17 cellular contexts compared by ENCODE assay signal in the genomic region with DNA sequence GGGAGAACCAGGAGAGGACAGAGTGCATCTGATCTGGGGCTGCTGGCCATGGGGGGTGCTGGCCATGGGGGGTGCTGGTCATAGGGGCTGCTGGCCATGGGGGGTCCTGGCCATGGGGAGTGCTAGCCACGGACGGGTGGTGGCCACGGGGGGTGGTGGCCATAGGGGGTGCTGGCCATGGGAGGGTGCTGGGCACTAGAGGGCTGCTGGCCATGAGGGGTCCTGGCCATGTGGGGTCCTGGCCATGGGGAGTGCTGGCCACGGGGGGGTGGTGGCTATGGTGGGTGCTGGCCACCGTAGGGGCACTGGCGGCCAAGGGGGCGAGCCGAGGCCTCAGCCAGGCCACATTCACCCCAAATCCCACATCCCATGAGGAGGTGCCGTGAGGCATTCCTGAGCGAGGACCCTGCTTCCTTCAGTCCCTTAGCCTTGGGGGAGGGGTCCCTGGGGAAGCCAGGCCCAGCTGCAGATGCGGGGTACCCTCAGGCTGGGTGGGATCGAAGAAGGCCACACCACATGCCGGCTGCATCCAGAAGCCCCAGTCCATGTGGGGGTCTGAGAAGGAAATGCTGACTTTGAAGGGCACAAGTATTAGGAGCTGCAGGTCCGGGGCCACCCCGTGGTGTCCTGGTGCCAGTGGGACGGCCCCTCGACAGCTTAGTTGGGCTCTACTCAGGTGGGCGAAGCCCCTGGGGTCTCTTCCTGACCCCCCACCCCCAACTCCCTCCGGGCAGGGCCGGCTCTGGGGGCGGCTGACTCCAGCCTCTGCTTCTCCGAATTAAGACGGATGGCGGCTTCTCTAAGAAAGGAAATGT.
A peak's percentile ranks its signal among the peaks of the same experiment; 100 is the strongest.
DNase-seq lines count a peak whose midpoint lies in the region; ATAC-seq and TF ChIP-seq lines count a peak whose summit lies in the region.
"Had no signal": no experiment of that assay in that cellular context is flagged by ENCODE, and none has a peak within 500 bp of the region (broad histone marks: within the 10 kb centered on the region; RNA-seq: fewer than 3 reads in every experiment).

No MANE protein-coding gene starts in this region.

- no peak overlapping the region for H3K14ac ChIP-seq in mesenchymal stem cell (ENCODE audit: low read length in 2 of 2)

- no peaks in the 10 kb centered on the region for H3K4me1 Mint-ChIP-seq in chondrocyte (ENCODE audit: low read depth)
- H3K4me1 Mint-ChIP-seq in MCF 10A (ENCODE audit: insufficient read depth, unreplicated experiment): no peaks in the 10 kb centered on the region
- H3K4me1 Mint-ChIP-seq: GM23338 had no signal

- DNase-seq in Right ventricle myocardium superior (peak; percentile 29), left ventricle myocardium inferior (no peak), chondrocyte (ENCODE audit: low spot score) (peak; percentile 80), mesenchymal stem cell (no peak), MCF 10A (ENCODE audit: unreplicated experiment) (no peak)
- DNase-seq: ACHN; CD4-positive, alpha-beta memory T cell; COR-L47; DMS153; DMS79 treated with DMSO at 0.1 percent for 48 hours; EL; H7 had no signal

- WGBS in mesenchymal stem cell: 79% methylated on average over 22 of the region's 24 CpGs

- H3K9ac ChIP-seq in BLaER1 treated with 17β-estradiol and CSF1 and Interleukin-3, amounts not matched to agents 10 nM and 100 nM: peak overlapping the region in 2 of 11 experiments; percentile 29 to 36; a peak in 1 of 22 replicates
- H3K9ac ChIP-seq in mesenchymal stem cell (ENCODE audit: low read length): no peak overlapping the region

- H4K8ac ChIP-seq in mesenchymal stem cell (ENCODE audit: low read length): no peak overlapping the region

- no peak overlapping the region for H3K18ac ChIP-seq in mesenchymal stem cell (ENCODE audit: low read depth in 1 of 2, low read length in 2 of 2)

- H3K27ac ChIP-seq in left ventricle myocardium inferior (replicated peaks) (no peak overlapping the region), mesenchymal stem cell (ENCODE audit: low read length, poor library complexity, severe bottlenecking) (no peak overlapping the region)
- H3K27ac ChIP-seq in BLaER1 treated with 17β-estradiol and CSF1 and Interleukin-3, amounts not matched to agents 10 nM and 100 nM: no peak overlapping the region; a peak in 1 of 22 replicates
- H3K27ac ChIP-seq: C4-2B had no signal

- no peaks in the 10 kb centered on the region for H3K36me3 ChIP-seq in left ventricle myocardium inferior
- no peaks in the 10 kb centered on the region for H3K36me3 ChIP-seq in BLaER1 treated with 17β-estradiol and CSF1 and Interleukin-3, amounts not matched to agents 10 nM and 100 nM
- H3K36me3 ChIP-seq in mesenchymal stem cell (ENCODE audit: control insufficient read depth in 1 of 2, insufficient read depth in 2 of 2, low read depth in 1 of 2, low read length in 2 of 2): no peaks in the 10 kb centered on the region

- peak overlapping the region; percentile 32 for H4K91ac ChIP-seq in mesenchymal stem cell (ENCODE audit: low read length)

- H3K4me3 Mint-ChIP-seq in chondrocyte (ENCODE audit: unreplicated experiment) (no peak overlapping the region), MCF 10A (ENCODE audit: unreplicated experiment) (no peak overlapping the region)
- H3K4me3 Mint-ChIP-seq: CD4-positive, alpha-beta memory T cell; GM23338 had no signal

- H3K4me2 ChIP-seq in BLaER1 treated with 17β-estradiol and CSF1 and Interleukin-3, amounts not matched to agents 10 nM and 100 nM: peak overlapping the region; percentile 64 to 90 (median 82); a peak in 21 of 22 replicates
- H3K4me2 ChIP-seq in mesenchymal stem cell (ENCODE audit: low read length, poor library complexity, severe bottlenecking): no peak overlapping the region
- H3K4me2 ChIP-seq: GM23338 had no signal

- no TSS peak for BruUV-seq in MCF 10A (replicated peaks; lab: Mats Ljungman, UMichigan)

- H3K36me3 Mint-ChIP-seq in chondrocyte (ENCODE audit: low read depth) (no peaks in the 10 kb centered on the region), MCF 10A (ENCODE audit: insufficient read depth, unreplicated experiment) (no peaks in the 10 kb centered on the region)
- H3K36me3 Mint-ChIP-seq: CD4-positive, alpha-beta memory T cell had no signal

- no peak overlapping the region for H2BK15ac ChIP-seq in mesenchymal stem cell (ENCODE audit: low read depth, poor library complexity, severe bottlenecking)

- H3K9me3 ChIP-seq in left ventricle myocardium inferior (replicated peaks): no peaks in the 10 kb centered on the region
- peaks cover 0 to 20% (median 6%) of the 10 kb centered on the region in 11 experiments; a peak in 9 of 22 replicates for H3K9me3 ChIP-seq in BLaER1 treated with 17β-estradiol and CSF1 and Interleukin-3, amounts not matched to agents 10 nM and 100 nM (replicated peaks in 1 of 11)
- no peaks in the 10 kb centered on the region for H3K9me3 ChIP-seq in mesenchymal stem cell (ENCODE audit: control insufficient read depth, low read length)

- no peaks in the 10 kb centered on the region for H3K4me1 ChIP-seq in left ventricle myocardium inferior
- peaks cover 11 to 52% (median 39%) of the 10 kb centered on the region in 10 experiments; a peak in 19 of 20 replicates for H3K4me1 ChIP-seq in BLaER1 treated with 17β-estradiol and CSF1 and Interleukin-3, amounts not matched to agents 10 nM and 100 nM
- no peaks in the 10 kb centered on the region for H3K4me1 ChIP-seq in mesenchymal stem cell (ENCODE audit: control insufficient read depth, insufficient read depth, low read depth, low read length)

- intact Hi-C loops in Right ventricle myocardium superior (cut with DNase I): no loop called here
- intact Hi-C loops in left ventricle myocardium inferior (cut with micrococcal nuclease): no loop called here
- intact Hi-C loops in MCF 10A (cut with micrococcal nuclease): no loop called here

- no peak overlapping the region for H2AK5ac ChIP-seq in mesenchymal stem cell (ENCODE audit: low read length, severe bottlenecking)

- no peak overlapping the region for H3K27ac Mint-ChIP-seq in chondrocyte (ENCODE audit: unreplicated experiment)
- H3K27ac Mint-ChIP-seq in MCF 10A (ENCODE audit: low read depth, unreplicated experiment): no peak overlapping the region
- H3K27ac Mint-ChIP-seq: CD4-positive, alpha-beta memory T cell; GM23338 had no signal

- ATAC-seq in Right ventricle myocardium superior (ENCODE audit: poor library complexity) (no peak), SK-N-SH treated with all-trans-retinoic acid at 6 μM for 48 hours (no peak), HG03159 (IDR thresholded peaks at IDR 0.05; ENCODE audit: unreplicated experiment) (no peak)
- ATAC-seq: GM23338 had no signal

- peaks cover 6% of the 10 kb centered on the region for H3K9me3 Mint-ChIP-seq in chondrocyte (ENCODE audit: low read depth)
- peaks cover 12% of the 10 kb centered on the region for H3K9me3 Mint-ChIP-seq in MCF 10A (ENCODE audit: unreplicated experiment)

- no peak for TF ChIP-seq CTCF in left ventricle myocardium inferior (IDR thresholded peaks at IDR 0.05; ENCODE audit: borderline replicate concordance)
- TF ChIP-seq CTCF in chondrocyte (IDR thresholded peaks at IDR 0.05): no peak
- no peak for TF ChIP-seq CTCF in MCF 10A (IDR thresholded peaks at IDR 0.05; ENCODE audit: unreplicated experiment)

- H3K4me3 ChIP-seq in left ventricle myocardium inferior: no peak overlapping the region
- no peak overlapping the region for H3K4me3 ChIP-seq in BLaER1 treated with 17β-estradiol and CSF1 and Interleukin-3, amounts not matched to agents 10 nM and 100 nM
- no peak overlapping the region for H3K4me3 ChIP-seq in mesenchymal stem cell (ENCODE audit: insufficient read depth in 1 of 2, low read depth in 1 of 2, low read length in 2 of 2)
- H3K4me3 ChIP-seq: GM23338 had no signal

- no peak overlapping the region for H3K23ac ChIP-seq in mesenchymal stem cell (ENCODE audit: low read length in 2 of 2)

- H4K20me1 ChIP-seq in BLaER1 treated with 17β-estradiol and CSF1 and Interleukin-3, amounts not matched to agents 10 nM and 100 nM: peaks cover 0 to 46% (median 0%) of the 10 kb centered on the region in 11 experiments; a peak in 10 of 22 replicates

- CTCF ChIA-PET in MCF 10A (lab: Yijun Ruan, JAX): no interaction called here

- H3K27me3 Mint-ChIP-seq in chondrocyte (ENCODE audit: low read depth) (no peaks in the 10 kb centered on the region), MCF 10A (ENCODE audit: insufficient read depth, unreplicated experiment) (no peaks in the 10 kb centered on the region)

- POLR2A ChIA-PET in MCF 10A (lab: Yijun Ruan, JAX): no interaction called here

- no peak overlapping the region for H2BK12ac ChIP-seq in mesenchymal stem cell (ENCODE audit: low read length in 2 of 2)

- no peak overlapping the region for H2BK120ac ChIP-seq in mesenchymal stem cell (ENCODE audit: low read depth, low read length)

- H3K79me1 ChIP-seq in mesenchymal stem cell (replicated peaks; ENCODE audit: low read length, poor library complexity, severe bottlenecking): no peaks in the 10 kb centered on the region

- H3K4ac ChIP-seq in mesenchymal stem cell (ENCODE audit: low read depth in 1 of 2, low read length in 2 of 2): no peak overlapping the region

- no peak overlapping the region for H2BK5ac ChIP-seq in mesenchymal stem cell (ENCODE audit: low read depth, low read length, poor library complexity, severe bottlenecking)

- peaks cover 86% of the 10 kb centered on the region for H3K27me3 ChIP-seq in left ventricle myocardium inferior (ENCODE audit: low read depth)
- peaks cover 6 to 64% (median 27%) of the 10 kb centered on the region in 11 experiments; a peak in 16 of 22 replicates for H3K27me3 ChIP-seq in BLaER1 treated with 17β-estradiol and CSF1 and Interleukin-3, amounts not matched to agents 10 nM and 100 nM
- peaks cover 0 to 8% of the 10 kb centered on the region in 2 experiments for H3K27me3 ChIP-seq in mesenchymal stem cell (ENCODE audit: control insufficient read depth in 1 of 2, insufficient read depth in 1 of 2, low read length in 2 of 2)

- H2AFZ ChIP-seq in mesenchymal stem cell (ENCODE audit: low read depth, low read length): no peak overlapping the region
- H2AFZ ChIP-seq: GM23338 had no signal

TF ChIP-seq in SK-N-SH treated with all-trans-retinoic acid at 6 μM for 48 hours, 23 proteins besides CTCF, POLR2A, EP300 and RAD21 (continues in another document):
- TF ChIP-seq, protein P1, sequence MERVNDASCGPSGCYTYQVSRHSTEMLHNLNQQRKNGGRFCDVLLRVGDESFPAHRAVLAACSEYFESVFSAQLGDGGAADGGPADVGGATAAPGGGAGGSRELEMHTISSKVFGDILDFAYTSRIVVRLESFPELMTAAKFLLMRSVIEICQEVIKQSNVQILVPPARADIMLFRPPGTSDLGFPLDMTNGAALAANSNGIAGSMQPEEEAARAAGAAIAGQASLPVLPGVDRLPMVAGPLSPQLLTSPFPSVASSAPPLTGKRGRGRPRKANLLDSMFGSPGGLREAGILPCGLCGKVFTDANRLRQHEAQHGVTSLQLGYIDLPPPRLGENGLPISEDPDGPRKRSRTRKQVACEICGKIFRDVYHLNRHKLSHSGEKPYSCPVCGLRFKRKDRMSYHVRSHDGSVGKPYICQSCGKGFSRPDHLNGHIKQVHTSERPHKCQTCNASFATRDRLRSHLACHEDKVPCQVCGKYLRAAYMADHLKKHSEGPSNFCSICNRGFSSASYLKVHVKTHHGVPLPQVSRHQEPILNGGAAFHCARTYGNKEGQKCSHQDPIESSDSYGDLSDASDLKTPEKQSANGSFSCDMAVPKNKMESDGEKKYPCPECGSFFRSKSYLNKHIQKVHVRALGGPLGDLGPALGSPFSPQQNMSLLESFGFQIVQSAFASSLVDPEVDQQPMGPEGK (CRISPR knock-in tag; IDR thresholded peaks at IDR 0.05; ENCODE audit: borderline replicate concordance): no peak
- no peak for TF ChIP-seq BACH2 (CRISPR knock-in tag; IDR thresholded peaks at IDR 0.05; ENCODE audit: borderline replicate concordance)

Comparison
In these comparisons a context has a peak if more than half of its experiments do, and no peak if none do; other contexts are left out.
1. DNase-seq: peak in Right ventricle myocardium superior (single experiment) and chondrocyte (single experiment); none in left ventricle myocardium inferior (single experiment), mesenchymal stem cell (single experiment) and MCF 10A (single experiment).